In the genomic region with DNA sequence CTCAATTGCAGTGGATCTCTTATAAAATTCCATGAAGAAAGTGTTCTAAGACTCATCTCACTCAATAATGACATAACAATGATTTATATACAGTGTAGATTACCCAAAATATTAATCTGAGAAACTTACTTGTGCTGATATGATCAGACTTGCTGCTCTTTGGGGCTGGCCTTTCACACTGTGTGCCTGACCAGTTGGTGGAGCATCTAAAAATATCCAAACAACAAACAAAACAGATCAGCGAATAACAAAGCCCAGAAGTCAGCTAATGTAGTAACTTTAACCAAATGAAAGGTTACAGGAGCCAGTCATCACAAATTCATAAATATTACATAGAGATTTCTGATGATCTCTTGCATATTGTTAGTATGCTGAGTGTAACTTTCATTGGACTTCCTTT, we compare ENCODE assay signal across 17 cellular contexts.
DNase-seq lines count a peak whose midpoint lies in the region; ATAC-seq and TF ChIP-seq lines count a peak whose summit lies in the region.
"Had no signal": no experiment of that assay in that cellular context is flagged by ENCODE, and none has a peak within 500 bp of the region (broad histone marks: within the 10 kb centered on the region; RNA-seq: fewer than 3 reads in every experiment).

No MANE protein-coding gene starts in this region.

- POLR2A ChIA-PET in SK-N-SH (lab: Yijun Ruan, JAX): no interaction called here

- no peaks in the 10 kb centered on the region for H3K9me3 Mint-ChIP-seq in neural progenitor cell

- no peak overlapping the region for H3K4me2 ChIP-seq in OCI-LY3 (ENCODE audit: low read length)
- no peak overlapping the region for H3K4me2 ChIP-seq in neural progenitor cell
- no peak overlapping the region for H3K4me2 ChIP-seq in SK-N-SH

- H3K36me3 ChIP-seq in OCI-LY3 (replicated peaks; ENCODE audit: low read depth, low read length) (no peaks in the 10 kb centered on the region), neural progenitor cell (no peaks in the 10 kb centered on the region), skeletal muscle tissue (ENCODE audit: control insufficient read depth in 3 of 3, insufficient read depth in 3 of 3, low read length in 3 of 3) (no peaks in the 10 kb centered on the region), SK-N-SH (replicated peaks in 1 of 2; ENCODE audit: control insufficient read depth in 1 of 2, insufficient read depth in 2 of 2, low read length in 1 of 2) (no peaks in the 10 kb centered on the region)

- H3K9me3 ChIP-seq in OCI-LY3 (ENCODE audit: insufficient read depth, low read length): no peaks in the 10 kb centered on the region
- no peaks in the 10 kb centered on the region for H3K9me3 ChIP-seq in neural progenitor cell (ENCODE audit: low read depth)
- no peaks in the 10 kb centered on the region for H3K9me3 ChIP-seq in skeletal muscle tissue (ENCODE audit: control insufficient read depth in 3 of 3, low read length in 3 of 3)
- no peaks in the 10 kb centered on the region for H3K9me3 ChIP-seq in SK-N-SH
- H3K9me3 ChIP-seq: Caco-2 had no signal

- DNase-seq in neural progenitor cell (ENCODE audit: low spot score) (no peak), NCI-H1694 (lab: John Stamatoyannopoulos, UW) (no peak), SK-N-SH (no peak), posterior vena cava (ENCODE audit: low spot score) (no peak)
- DNase-seq: AML-193; Caco-2; CD4-positive, alpha-beta T cell; DMS79 treated with DMSO at 0.1 percent for 48 hours; GOT3; H7; HFFc6 had no signal

- no peaks in the 10 kb centered on the region for H3K79me2 ChIP-seq in OCI-LY3 (ENCODE audit: low read length)
- H3K79me2 ChIP-seq in neural progenitor cell (ENCODE audit: low read depth): no peaks in the 10 kb centered on the region
- no peaks in the 10 kb centered on the region for H3K79me2 ChIP-seq in SK-N-SH (ENCODE audit: insufficient read depth)

- no peaks in the 10 kb centered on the region for H3K9me2 ChIP-seq in SK-N-SH

- no peak for TF ChIP-seq EP300 in SK-N-SH (IDR thresholded peaks at IDR 0.05; ENCODE audit: borderline replicate concordance in 1 of 2, low read depth in 1 of 2, low read length in 1 of 2)

- H3K4me3 ChIP-seq in OCI-LY3 (ENCODE audit: low read length) (no peak overlapping the region), neural progenitor cell (no peak overlapping the region), skeletal muscle tissue (ENCODE audit: low read length in 3 of 3) (peak overlapping the region in 1 of 3 donors; percentile 42), SK-N-SH (ENCODE audit: low read depth in 2 of 2, low read length in 1 of 2) (no peak overlapping the region)
- H3K4me3 ChIP-seq: GM12878 had no signal

- intact Hi-C loops in posterior vena cava (cut with DNase I): no loop called here

- peak overlapping the region; percentile 61; the same call in 1 of the 2 replicates for H2AFZ ChIP-seq in OCI-LY3 (ENCODE audit: low read depth, low read length)
- peak overlapping the region; percentile 19 for H2AFZ ChIP-seq in neural progenitor cell (replicated peaks)
- H2AFZ ChIP-seq in SK-N-SH (ENCODE audit: low read depth): no peak overlapping the region

- H4K20me1 ChIP-seq in OCI-LY3 (ENCODE audit: insufficient read depth, low read length): no peaks in the 10 kb centered on the region
- H4K20me1 ChIP-seq in neural progenitor cell (ENCODE audit: low read depth): no peaks in the 10 kb centered on the region
- no peaks in the 10 kb centered on the region for H4K20me1 ChIP-seq in SK-N-SH (ENCODE audit: insufficient read depth)

- H3K27me3 ChIP-seq in OCI-LY3 (ENCODE audit: low read depth, low read length) (no peaks in the 10 kb centered on the region), neural progenitor cell (no peaks in the 10 kb centered on the region), skeletal muscle tissue (ENCODE audit: control insufficient read depth in 3 of 3, insufficient read depth in 3 of 3, low read length in 3 of 3) (no peaks in the 10 kb centered on the region), SK-N-SH (ENCODE audit: insufficient read depth) (no peaks in the 10 kb centered on the region)

- H3K4me1 ChIP-seq in OCI-LY3 (ENCODE audit: low read length) (no peaks in the 10 kb centered on the region), neural progenitor cell (no peaks in the 10 kb centered on the region), skeletal muscle tissue (ENCODE audit: control insufficient read depth in 3 of 3, insufficient read depth in 3 of 3, low read length in 3 of 3) (no peaks in the 10 kb centered on the region), SK-N-SH (ENCODE audit: control insufficient read depth in 1 of 2, insufficient read depth in 2 of 2, low read depth in 1 of 2, low read length in 1 of 2) (no peaks in the 10 kb centered on the region)
- H3K4me1 ChIP-seq: Caco-2 had no signal

- no peaks in the 10 kb centered on the region for H3K4me1 Mint-ChIP-seq in neural progenitor cell

- H3K36me3 Mint-ChIP-seq in neural progenitor cell: no peaks in the 10 kb centered on the region

- CTCF ChIA-PET in SK-N-SH (lab: Yijun Ruan, JAX): interaction anchor here (1.2 kb wide), 1 partner anchor 18 kb away, joined by 3 read pairs; no protein-coding TSS in a partner anchor

- no peak overlapping the region for H3K4me3 Mint-ChIP-seq in neural progenitor cell
- H3K4me3 Mint-ChIP-seq: CD4-positive, alpha-beta T cell; HFFc6 had no signal

- no peak for ATAC-seq in esophagus mucosa
- ATAC-seq: GM12878, HCT116 had no signal

- H3K27ac ChIP-seq in OCI-LY3 (ENCODE audit: low read length): no peak overlapping the region
- no peak overlapping the region for H3K27ac ChIP-seq in neural progenitor cell
- peak overlapping the region; percentile 15 for H3K27ac ChIP-seq in skeletal muscle tissue (ENCODE audit: low read depth, low read length)
- no peak overlapping the region for H3K27ac ChIP-seq in SK-N-SH (ENCODE audit: low read depth in 2 of 2, low read length in 1 of 2)
- H3K27ac ChIP-seq: C4-2B had no signal

- no peak for TF ChIP-seq CTCF in OCI-LY3 (IDR thresholded peaks at IDR 0.05; ENCODE audit: low read depth, low read length)
- no peak for TF ChIP-seq CTCF in neural progenitor cell (IDR thresholded peaks at IDR 0.05)
- no peak for TF ChIP-seq CTCF in SK-N-SH (IDR thresholded peaks at IDR 0.05)

- no peak overlapping the region for H3K27ac Mint-ChIP-seq in neural progenitor cell
- H3K27ac Mint-ChIP-seq: CD4-positive, alpha-beta T cell; HFFc6 had no signal

- WGBS in SK-N-SH (ENCODE audit: low lambda C conversion rate): 56% methylated on average over 1 of the region's 1 CpG

- H3K27me3 Mint-ChIP-seq in neural progenitor cell (ENCODE audit: insufficient read depth, low read depth): no peaks in the 10 kb centered on the region
- H3K27me3 Mint-ChIP-seq: CD4-positive, alpha-beta T cell had no signal

- no peak for TF ChIP-seq RAD21 in SK-N-SH (IDR thresholded peaks at IDR 0.05; ENCODE audit: low read length)

- H3F3A ChIP-seq in neural progenitor cell (ENCODE audit: low read depth): no peaks in the 10 kb centered on the region
- H3F3A ChIP-seq in SK-N-SH (replicated peaks; ENCODE audit: insufficient read depth): no peaks in the 10 kb centered on the region

- H3K9ac ChIP-seq in OCI-LY3 (ENCODE audit: low read length): no peak overlapping the region
- no peak overlapping the region for H3K9ac ChIP-seq in neural progenitor cell
- H3K9ac ChIP-seq in skeletal muscle tissue (ENCODE audit: low read depth in 1 of 3, low read length in 3 of 3): peak overlapping the region in 2 of 3 donors; percentile 42 to 58
- H3K9ac ChIP-seq in SK-N-SH: no peak overlapping the region

TF ChIP-seq in SK-N-SH, 30 proteins besides CTCF, POLR2A, EP300 and RAD21:
- TF ChIP-seq, protein P1, sequence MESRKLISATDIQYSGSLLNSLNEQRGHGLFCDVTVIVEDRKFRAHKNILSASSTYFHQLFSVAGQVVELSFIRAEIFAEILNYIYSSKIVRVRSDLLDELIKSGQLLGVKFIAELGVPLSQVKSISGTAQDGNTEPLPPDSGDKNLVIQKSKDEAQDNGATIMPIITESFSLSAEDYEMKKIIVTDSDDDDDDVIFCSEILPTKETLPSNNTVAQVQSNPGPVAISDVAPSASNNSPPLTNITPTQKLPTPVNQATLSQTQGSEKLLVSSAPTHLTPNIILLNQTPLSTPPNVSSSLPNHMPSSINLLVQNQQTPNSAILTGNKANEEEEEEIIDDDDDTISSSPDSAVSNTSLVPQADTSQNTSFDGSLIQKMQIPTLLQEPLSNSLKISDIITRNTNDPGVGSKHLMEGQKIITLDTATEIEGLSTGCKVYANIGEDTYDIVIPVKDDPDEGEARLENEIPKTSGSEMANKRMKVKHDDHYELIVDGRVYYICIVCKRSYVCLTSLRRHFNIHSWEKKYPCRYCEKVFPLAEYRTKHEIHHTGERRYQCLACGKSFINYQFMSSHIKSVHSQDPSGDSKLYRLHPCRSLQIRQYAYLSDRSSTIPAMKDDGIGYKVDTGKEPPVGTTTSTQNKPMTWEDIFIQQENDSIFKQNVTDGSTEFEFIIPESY (IDR thresholded peaks at IDR 0.05; ENCODE audit: borderline replicate concordance, low read depth): no peak
- TF ChIP-seq NRF1 (IDR thresholded peaks at IDR 0.05; ENCODE audit: low read depth, low read length): no peak
- TF ChIP-seq RXRA (IDR thresholded peaks at IDR 0.05; ENCODE audit: borderline replicate concordance, low read depth): no peak
- TF ChIP-seq FOXJ3 (CRISPR knock-in tag; IDR thresholded peaks at IDR 0.05): no peak
- TF ChIP-seq, protein P2, sequence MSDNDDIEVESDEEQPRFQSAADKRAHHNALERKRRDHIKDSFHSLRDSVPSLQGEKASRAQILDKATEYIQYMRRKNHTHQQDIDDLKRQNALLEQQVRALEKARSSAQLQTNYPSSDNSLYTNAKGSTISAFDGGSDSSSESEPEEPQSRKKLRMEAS (IDR thresholded peaks at IDR 0.05; ENCODE audit: low read depth): no peak
- TF ChIP-seq SIN3A (IDR thresholded peaks at IDR 0.05; ENCODE audit: borderline replicate concordance, low read depth, low read length): no peak
- no peak for TF ChIP-seq TAF1 (IDR thresholded peaks at IDR 0.05; ENCODE audit: borderline replicate concordance, low read depth, low read length)
- no peak for TF ChIP-seq NFIC (IDR thresholded peaks at IDR 0.05; ENCODE audit: borderline replicate concordance)
- no peak for TF ChIP-seq FOXM1 (IDR thresholded peaks at IDR 0.05; ENCODE audit: low read depth)

Comparison
In these comparisons a context has a peak if more than half of its experiments do, and no peak if none do; other contexts are left out.
1. H3K9ac ChIP-seq: peak in skeletal muscle tissue (2 of 3); none in OCI-LY3 (single experiment), neural progenitor cell (single experiment) and SK-N-SH (single experiment).